8 cellular contexts compared by ENCODE assay signal in genomic region chr12:71694099-71694820, GRCh38. TPM values are rescaled to one million over a fixed set of nuclear protein-coding genes. Genes with fewer than 3 reads are reported as not detected.
DNase-seq lines count a peak whose midpoint lies in the region; ATAC-seq and TF ChIP-seq lines count a peak whose summit lies in the region.

No MANE protein-coding gene starts in this region.

- H3K4me1 ChIP-seq in right cardiac atrium (ENCODE audit: control insufficient read depth, insufficient read depth, low read length) (peaks cover 4% of the 10 kb centered on the region), adrenal gland (replicated peaks in 1 of 2) (no peaks in the 10 kb centered on the region)

- peak overlapping the region; percentile 30 to 90 (median 64) for H3K4me3 Mint-ChIP-seq in IgD-negative memory B cell

- H3K36me3 ChIP-seq in adrenal gland (replicated peaks in 1 of 2), result peaks cover 0 to 17% of the 10 kb centered on the region in 2 donors

- in situ Hi-C loops in GM13977 (cut with MboI; ENCODE audit: low pct_unique_long_range_greater_than_20kb, low sequenced_read_pairs, unreplicated experiment), result no loop called here

- H3K9me3 Mint-ChIP-seq in IgD-negative memory B cell, result no peaks in the 10 kb centered on the region

- peak overlapping the region; percentile 78 to 94 (median 79) for H3K27ac Mint-ChIP-seq in IgD-negative memory B cell

- DNase-seq in GM13977 (ENCODE audit: low spot score) (peak; percentile 54), right cardiac atrium (no peak), adrenal gland (no peak), DMS153 treated with DMSO at 0.1 percent for 48 hours (lab: John Stamatoyannopoulos, UW; ENCODE audit: unreplicated experiment) (no peak)
- no peak for DNase-seq in activated CD4-positive, alpha-beta T cell treated with anti-CD3 and anti-CD28 coated beads for 4 hours
- DNase-seq in stimulated activated CD4-positive, alpha-beta T cell treated with anti-CD3 and anti-CD28 coated beads, Interleukin-4, amount 100 ng/mL, for 24 hours, result no peak

- TF ChIP-seq POLR2A in adrenal gland (IDR thresholded peaks at IDR 0.05), result no peak

- TF ChIP-seq CTCF in GM13977 (IDR thresholded peaks at IDR 0.05; ENCODE audit: extremely low read depth, insufficient read depth, missing control alignments) (no peak), adrenal gland (IDR thresholded peaks at IDR 0.05) (no peak)

- no peaks in the 10 kb centered on the region for H3K27me3 Mint-ChIP-seq in IgD-negative memory B cell

- peak overlapping the region; percentile 77 for H3K27ac ChIP-seq in right cardiac atrium (ENCODE audit: low read length)
- no peak overlapping the region for H3K27ac ChIP-seq in adrenal gland

- H3K9me3 ChIP-seq in right cardiac atrium (ENCODE audit: control insufficient read depth, low read length), result no peaks in the 10 kb centered on the region
- H3K9me3 ChIP-seq in adrenal gland (replicated peaks in 1 of 3), result no peaks in the 10 kb centered on the region

- peak; percentile 87 for ATAC-seq in GM21619 (IDR thresholded peaks at IDR 0.05; ENCODE audit: unreplicated experiment)
- peak; percentile 68 to 79 for ATAC-seq in right cardiac atrium

- H3K27me3 ChIP-seq in right cardiac atrium (ENCODE audit: control insufficient read depth, insufficient read depth), result no peaks in the 10 kb centered on the region
- no peaks in the 10 kb centered on the region for H3K27me3 ChIP-seq in adrenal gland

- WGBS in right cardiac atrium, result 91% methylated on average over 1 of the region's 1 CpG
- 97 to 100% (median 99%) methylated on average over 1 of the region's 1 CpG for WGBS in adrenal gland, 4 donors

- intact Hi-C loops in right cardiac atrium (cut with DNase I), result no loop called here
- intact Hi-C loops in adrenal gland (cut with DNase I), result no loop called here

- H3K4me3 ChIP-seq in right cardiac atrium (ENCODE audit: low read length) (no peak overlapping the region), adrenal gland (no peak overlapping the region)

- peaks cover 48 to 57% (median 55%) of the 10 kb centered on the region in 3 donors for H3K4me1 Mint-ChIP-seq in IgD-negative memory B cell

- H3K36me3 Mint-ChIP-seq in IgD-negative memory B cell, result peaks cover 3% of the 10 kb centered on the region

RNA-seq across cellular contexts. Expression of gene TMEM19, which starts 8.4 kb away (rescaled TPM):
- polyA plus RNA-seq in IgD-negative memory B cell, result 98.7 TPM
- total RNA-seq in right cardiac atrium, result 10 to 100 TPM; 28.5 to 31.3 (median 29.0) TPM
- 14.0 TPM for polyA plus RNA-seq in right cardiac atrium
- total RNA-seq in adrenal gland, result 10 to 100 TPM; 12.2 to 21.1 (median 18.8) TPM
- 1 to 10 TPM; 2.8 to 7.9 (median 4.4) TPM for polyA plus RNA-seq in adrenal gland

RNA-seq across cellular contexts. Expression of gene THAP2, which starts 30.2 kb away (rescaled TPM):
- 11.1 TPM for polyA plus RNA-seq in IgD-negative memory B cell
- total RNA-seq in right cardiac atrium, result 1 to 10 TPM; 4.8 to 8.5 (median 7.7) TPM
- polyA plus RNA-seq in right cardiac atrium, result 3.8 TPM
- 10 to 100 TPM in 2 of 8 donors, 1 to 10 TPM in 5, under 1 TPM in 1; 0.95 to 15.7 (median 5.0) TPM for total RNA-seq in adrenal gland
- 10 to 100 TPM in 1 of 3 donors, 1 to 10 TPM in 2; 3.3 to 11.9 (median 4.9) TPM for polyA plus RNA-seq in adrenal gland

RNA-seq across cellular contexts. Expression of gene ZFC3H1, which starts 30.6 kb away (rescaled TPM):
- polyA plus RNA-seq in IgD-negative memory B cell, result 39.3 TPM
- 10 to 100 TPM; 19.5 to 29.5 (median 23.3) TPM for total RNA-seq in right cardiac atrium
- 12.4 TPM for polyA plus RNA-seq in right cardiac atrium
- total RNA-seq in adrenal gland, result 10 to 100 TPM; 11.8 to 56.2 (median 28.8) TPM
- polyA plus RNA-seq in adrenal gland, result 10 to 100 TPM; 25.0 to 41.9 (median 29.4) TPM
